ENCODE assay signal across 18 cellular contexts in genomic region chr12:93807354-93807753, GRCh38.
DNase-seq lines count a peak whose midpoint lies in the region; ATAC-seq and TF ChIP-seq lines count a peak whose summit lies in the region.
"Had no signal": no experiment of that assay in that cellular context is flagged by ENCODE, and none has a peak within 500 bp of the region (broad histone marks: within the 10 kb centered on the region; RNA-seq: fewer than 3 reads in every experiment).

No MANE protein-coding gene starts in this region.

- no peak for TF ChIP-seq POLR2A in tibial nerve (IDR thresholded peaks at IDR 0.05)
- TF ChIP-seq POLR2A in GM18505 (IDR thresholded peaks at IDR 0.05; ENCODE audit: borderline replicate concordance, extremely low read depth, insufficient read depth, insufficient read length), result no peak

- peaks cover 32% of the 10 kb centered on the region for H3K4me1 ChIP-seq in mammary epithelial cell (ENCODE audit: insufficient read depth, low read length)
- H3K4me1 ChIP-seq in tibial nerve, result peaks cover 2 to 66% (median 24%) of the 10 kb centered on the region in 4 donors
- H3K4me1 ChIP-seq: HAP-1 had no signal

- dilution Hi-C loops in mammary epithelial cell (cut with HindIII; ENCODE audit: low sequenced_read_pairs), result no loop called here

- H3K36me3 Mint-ChIP-seq in MCF 10A (ENCODE audit: insufficient read depth, unreplicated experiment), result no peaks in the 10 kb centered on the region
- no peaks in the 10 kb centered on the region for H3K36me3 Mint-ChIP-seq in natural killer cell treated with Interleukin-12 subunit alpha and Interleukin-12 subunit beta and Interleukin-15 and Interleukin-18, amount 100 ng/mL, for 72 hours
- H3K36me3 Mint-ChIP-seq: CD8-positive, alpha-beta T cell had no signal

- no peak overlapping the region for H3K4me2 ChIP-seq in mammary epithelial cell (ENCODE audit: insufficient read depth, low read depth, low read length)
- H3K4me2 ChIP-seq: BLaER1 treated with 17β-estradiol and CSF1 and Interleukin-3, amounts not matched to agents 10 nM and 100 nM had no signal

- no peak for TF ChIP-seq CTCF in MCF 10A (IDR thresholded peaks at IDR 0.05; ENCODE audit: unreplicated experiment)
- TF ChIP-seq CTCF in mammary epithelial cell (conservative IDR thresholded peaks at IDR 0.05 in 1 of 2, IDR thresholded peaks at IDR 0.05 in 1 of 2; ENCODE audit: extremely low read depth in 1 of 2, insufficient read depth in 1 of 2, low read depth in 1 of 2, low read length in 2 of 2), result no peak
- no peak for TF ChIP-seq CTCF in tibial nerve (IDR thresholded peaks at IDR 0.05)

- H3K36me3 ChIP-seq in mammary epithelial cell (ENCODE audit: insufficient read depth, low read length) (no peaks in the 10 kb centered on the region), tibial nerve (no peaks in the 10 kb centered on the region)
- H3K36me3 ChIP-seq: BLaER1 treated with 17β-estradiol and CSF1 and Interleukin-3, amounts not matched to agents 10 nM and 100 nM; HAP-1 had no signal

- H3K9ac ChIP-seq in mammary epithelial cell (ENCODE audit: insufficient read depth, low read length), result no peak overlapping the region
- H3K9ac ChIP-seq: BLaER1 treated with 17β-estradiol and CSF1 and Interleukin-3, amounts not matched to agents 10 nM and 100 nM had no signal

- H3K9me3 ChIP-seq in mammary epithelial cell (replicated peaks; ENCODE audit: insufficient read depth, low read length) (no peaks in the 10 kb centered on the region), tibial nerve (no peaks in the 10 kb centered on the region)
- H3K9me3 ChIP-seq: BLaER1 treated with 17β-estradiol and CSF1 and Interleukin-3, amounts not matched to agents 10 nM and 100 nM; HAP-1 had no signal

- DNase-seq in MCF 10A (ENCODE audit: unreplicated experiment) (no peak), mammary epithelial cell (no peak), tibial nerve (ENCODE audit: low spot score in 2 of 2) (no peak), T-helper 2 cell (no peak), DMS53 (lab: John Stamatoyannopoulos, UW) (no peak)
- no peak for DNase-seq in natural killer cell treated with Interleukin-12 subunit alpha and Interleukin-12 subunit beta and Interleukin-15 and Interleukin-18, amount 100 ng/mL, for 72 hours (ENCODE audit: low spot score)
- DNase-seq: Calu3; CD8-positive, alpha-beta T cell; DND-41; EL; HFFc6 had no signal

- H3K27me3 ChIP-seq in mammary epithelial cell (ENCODE audit: insufficient read depth, low read length) (no peaks in the 10 kb centered on the region), tibial nerve (no peaks in the 10 kb centered on the region)
- H3K27me3 ChIP-seq: BLaER1 treated with 17β-estradiol and CSF1 and Interleukin-3, amounts not matched to agents 10 nM and 100 nM had no signal

- H3K27ac ChIP-seq in mammary epithelial cell (ENCODE audit: insufficient read depth, low read depth, low read length) (no peak overlapping the region), tibial nerve (peak overlapping the region in 3 of 4 donors; percentile 27 to 82 (median 82))
- H3K27ac ChIP-seq: BLaER1 treated with 17β-estradiol and CSF1 and Interleukin-3, amounts not matched to agents 10 nM and 100 nM; HL-60 had no signal

- H3K4me1 Mint-ChIP-seq in MCF 10A (ENCODE audit: insufficient read depth, unreplicated experiment), result peaks cover 58% of the 10 kb centered on the region
- H3K4me1 Mint-ChIP-seq in natural killer cell treated with Interleukin-12 subunit alpha and Interleukin-12 subunit beta and Interleukin-15 and Interleukin-18, amount 100 ng/mL, for 72 hours (ENCODE audit: low read depth in 2 of 2), result peaks cover 42 to 47% of the 10 kb centered on the region in 2 donors

- BruUV-seq in MCF 10A (replicated peaks; lab: Mats Ljungman, UMichigan), result no TSS peak
- no TSS peak for BruUV-seq in mammary epithelial cell (replicated peaks; lab: Mats Ljungman, UMichigan)

- no peak overlapping the region for H3K4me3 Mint-ChIP-seq in MCF 10A (ENCODE audit: unreplicated experiment)
- peak overlapping the region; percentile 2 for H3K4me3 Mint-ChIP-seq in natural killer cell treated with Interleukin-12 subunit alpha and Interleukin-12 subunit beta and Interleukin-15 and Interleukin-18, amount 100 ng/mL, for 72 hours
- H3K4me3 Mint-ChIP-seq: B cell; CD8-positive, alpha-beta T cell; HFFc6 had no signal

- H3K4me3 ChIP-seq in mammary epithelial cell (replicated peaks in 1 of 3; ENCODE audit: insufficient read depth in 1 of 3, low read depth in 2 of 3, low read length in 3 of 3), result no peak overlapping the region
- no peak overlapping the region for H3K4me3 ChIP-seq in tibial nerve
- H3K4me3 ChIP-seq: BLaER1 treated with 17β-estradiol and CSF1 and Interleukin-3, amounts not matched to agents 10 nM and 100 nM; HAP-1; K562 had no signal

- H3K9me3 Mint-ChIP-seq in MCF 10A (ENCODE audit: unreplicated experiment), result peaks cover 8% of the 10 kb centered on the region
- no peaks in the 10 kb centered on the region for H3K9me3 Mint-ChIP-seq in natural killer cell treated with Interleukin-12 subunit alpha and Interleukin-12 subunit beta and Interleukin-15 and Interleukin-18, amount 100 ng/mL, for 72 hours
- H3K9me3 Mint-ChIP-seq: CD8-positive, alpha-beta T cell; HFFc6 had no signal

- CTCF ChIA-PET in MCF 10A (lab: Yijun Ruan, JAX) (interaction anchor here (0.6 to 1.4 kb wide), 3 partner anchors 25 to 295 kb away, joined by 3 to 4 read pairs (median 4); no protein-coding TSS in a partner anchor), mammary epithelial cell (lab: Charles Lee; ENCODE audit: low non-redundant PET) (no interaction called here)

- in situ Hi-C loops in mammary epithelial cell (cut with MboI; ENCODE audit: low sequenced_read_pairs in 2 of 2), result no loop called here

- peak in 1 of 2 donors; percentile 50 for ATAC-seq in natural killer cell treated with Interleukin-12 subunit alpha and Interleukin-12 subunit beta and Interleukin-15 and Interleukin-18, amount 100 ng/mL, for 72 hours
- ATAC-seq in GM18505 (IDR thresholded peaks at IDR 0.05; ENCODE audit: unreplicated experiment), result no peak
- ATAC-seq: CD8-positive, alpha-beta T cell had no signal

- H3K79me2 ChIP-seq in mammary epithelial cell (ENCODE audit: insufficient read depth, low read length), result no peaks in the 10 kb centered on the region

- H2AFZ ChIP-seq in mammary epithelial cell (ENCODE audit: low read depth, low read length), result no peak overlapping the region

- 100% methylated on average over 2 of the region's 2 CpGs for WGBS in mammary epithelial cell (ENCODE audit: low coverage, missing lambda C conversion rate)
- 82 to 86% methylated on average over 2 of the region's 2 CpGs for WGBS in tibial nerve, 2 donors

- POLR2A ChIA-PET in MCF 10A (lab: Yijun Ruan, JAX), result interaction anchor here (0.6 to 1.5 kb wide), 3 partner anchors 65 to 240 kb away, joined by 3 to 4 read pairs (median 3); no protein-coding TSS in a partner anchor

- H4K20me1 ChIP-seq in mammary epithelial cell (ENCODE audit: insufficient read depth, low read length), result no peaks in the 10 kb centered on the region
- H4K20me1 ChIP-seq: BLaER1 treated with 17β-estradiol and CSF1 and Interleukin-3, amounts not matched to agents 10 nM and 100 nM had no signal

- H3K27me3 Mint-ChIP-seq in MCF 10A (ENCODE audit: insufficient read depth, unreplicated experiment), result no peaks in the 10 kb centered on the region
- H3K27me3 Mint-ChIP-seq in natural killer cell treated with Interleukin-12 subunit alpha and Interleukin-12 subunit beta and Interleukin-15 and Interleukin-18, amount 100 ng/mL, for 72 hours, result no peaks in the 10 kb centered on the region
- H3K27me3 Mint-ChIP-seq: B cell had no signal

- TF ChIP-seq EP300 in tibial nerve (IDR thresholded peaks at IDR 0.05), result no peak

- intact Hi-C loops in MCF 10A (cut with micrococcal nuclease), result no loop called here
- intact Hi-C loops in mammary epithelial cell (cut with micrococcal nuclease), result no loop called here

- peak overlapping the region; percentile 91 for H3K27ac Mint-ChIP-seq in MCF 10A (ENCODE audit: low read depth, unreplicated experiment)
- no peak overlapping the region for H3K27ac Mint-ChIP-seq in natural killer cell treated with Interleukin-12 subunit alpha and Interleukin-12 subunit beta and Interleukin-15 and Interleukin-18, amount 100 ng/mL, for 72 hours
- H3K27ac Mint-ChIP-seq: B cell; CD8-positive, alpha-beta T cell; HFFc6 had no signal

TF ChIP-seq in PFSK-1, 5 proteins besides CTCF, POLR2A, EP300 and RAD21:
- TF ChIP-seq REST (IDR thresholded peaks at IDR 0.05; ENCODE audit: insufficient read depth in 1 of 2, low read depth in 2 of 2, low read length in 2 of 2) (peak; percentile 45 to 85; a peak in 3 of 4 replicates), FOXP2 (optimal IDR thresholded peaks at IDR 0.05; ENCODE audit: borderline replicate concordance, extremely low read depth, extremely low read length, insufficient read depth) (no peak)
